In genomic region chr12:132550830-132551229, GRCh38 we compare ENCODE assay signal across 23 cellular contexts. TPM values are rescaled to one million over a fixed set of nuclear protein-coding genes. Genes with fewer than 3 reads are reported as not detected.
"Had no signal": no experiment of that assay in that cellular context is flagged by ENCODE, and none has a peak within 500 bp of the region (broad histone marks: within the 10 kb centered on the region; RNA-seq: fewer than 3 reads in every experiment).

No MANE protein-coding gene starts in this region.

- H3K4me3 ChIP-seq: colonic mucosa, esophagus muscularis mucosa, lung, mucosa of descending colon, right atrium auricular region, tibial nerve, vagina had no signal

- H3K27ac Mint-ChIP-seq: activated CD4-positive, alpha-beta T cell treated with anti-CD3 and anti-CD28 coated beads, Interleukin-2, amount 10 ng/mL, durations not matched to agents 24 days and 14 days; activated CD8-positive, alpha-beta T cell treated with anti-CD3 and anti-CD28 coated beads, Interleukin-2, amount 10 ng/mL, durations not matched to agents 7 days and 5 days; activated naive CD8-positive, alpha-beta T cell treated with anti-CD3 and anti-CD28 coated beads, Interleukin-2, amount 10 ng/mL, durations not matched to agents 7 days and 5 days; naive thymus-derived CD8-positive, alpha-beta T cell; progenitor cell of endocrine pancreas had no signal

- H3K36me3 Mint-ChIP-seq: activated naive CD8-positive, alpha-beta T cell treated with anti-CD3 and anti-CD28 coated beads, Interleukin-2, amount 10 ng/mL, durations not matched to agents 7 days and 5 days had no signal

- H3K36me3 ChIP-seq: colonic mucosa had no signal

- ATAC-seq: activated CD8-positive, alpha-beta T cell treated with anti-CD3 and anti-CD28 coated beads, Interleukin-2, amount 10 ng/mL, durations not matched to agents 7 days and 5 days; mucosa of descending colon; naive thymus-derived CD8-positive, alpha-beta T cell had no signal

- H3K4me1 Mint-ChIP-seq: activated CD4-positive, alpha-beta T cell treated with anti-CD3 and anti-CD28 coated beads, Interleukin-2, amount 10 ng/mL, durations not matched to agents 24 days and 14 days; activated naive CD8-positive, alpha-beta T cell treated with anti-CD3 and anti-CD28 coated beads, Interleukin-2, amount 10 ng/mL, durations not matched to agents 7 days and 5 days had no signal

- H3K9me3 Mint-ChIP-seq: activated CD4-positive, alpha-beta T cell treated with anti-CD3 and anti-CD28 coated beads, Interleukin-2, amount 10 ng/mL, durations not matched to agents 24 days and 14 days; activated naive CD8-positive, alpha-beta T cell treated with anti-CD3 and anti-CD28 coated beads, Interleukin-2, amount 10 ng/mL, durations not matched to agents 7 days and 5 days; brain; naive thymus-derived CD8-positive, alpha-beta T cell had no signal

- H3K27me3 ChIP-seq: colonic mucosa, esophagus muscularis mucosa, right atrium auricular region, tibial nerve, vagina had no signal

- DNase-seq: activated CD4-positive, alpha-beta T cell treated with anti-CD3 and anti-CD28 coated beads, Interleukin-2, amount 10 ng/mL, durations not matched to agents 24 days and 14 days; activated CD4-positive, CD25-positive, alpha-beta regulatory T cell; activated CD8-positive, alpha-beta memory T cell treated with anti-CD3 and anti-CD28 coated beads, Interleukin-2, amount 50 U/mL, for 4 hours; activated CD8-positive, alpha-beta T cell treated with anti-CD3 and anti-CD28 coated beads, Interleukin-2, amount 10 ng/mL, durations not matched to agents 7 days and 5 days; activated gamma-delta T cell treated with Interleukin-2 at 50 U/mL for 16 hours; activated naive CD8-positive, alpha-beta T cell treated with anti-CD3 and anti-CD28 coated beads, Interleukin-2, amount 10 ng/mL, durations not matched to agents 7 days and 5 days; activated T-cell treated with anti-CD3 and anti-CD28 coated beads, Interleukin-2, amount 50 U/mL, for 48 hours; central memory CD4-positive, alpha-beta T cell; colonic mucosa; kidney glomerular epithelial cell; mucosa of descending colon; naive thymus-derived CD8-positive, alpha-beta T cell; occipital lobe; stimulated activated CD4-positive, alpha-beta T cell treated with anti-CD3 and anti-CD28 coated beads, Interleukin-2, amount 100 ng/mL, for 48 hours; stimulated activated naive CD4-positive, alpha-beta T cell had no signal

- H3K4me1 ChIP-seq: colonic mucosa, right atrium auricular region, vagina had no signal

- H3K27me3 Mint-ChIP-seq: activated CD4-positive, alpha-beta T cell treated with anti-CD3 and anti-CD28 coated beads, Interleukin-2, amount 10 ng/mL, durations not matched to agents 24 days and 14 days; activated naive CD8-positive, alpha-beta T cell treated with anti-CD3 and anti-CD28 coated beads, Interleukin-2, amount 10 ng/mL, durations not matched to agents 7 days and 5 days; brain; naive thymus-derived CD8-positive, alpha-beta T cell had no signal

- H3K4me3 Mint-ChIP-seq: activated CD4-positive, alpha-beta T cell treated with anti-CD3 and anti-CD28 coated beads, Interleukin-2, amount 10 ng/mL, durations not matched to agents 24 days and 14 days; activated CD8-positive, alpha-beta T cell treated with anti-CD3 and anti-CD28 coated beads, Interleukin-2, amount 10 ng/mL, durations not matched to agents 7 days and 5 days; activated naive CD8-positive, alpha-beta T cell treated with anti-CD3 and anti-CD28 coated beads, Interleukin-2, amount 10 ng/mL, durations not matched to agents 7 days and 5 days; naive thymus-derived CD8-positive, alpha-beta T cell had no signal

- H3K9me3 ChIP-seq: colonic mucosa, esophagus muscularis mucosa, mucosa of descending colon, right atrium auricular region, tibial nerve, vagina had no signal

- H3K27ac ChIP-seq: colonic mucosa, esophagus muscularis mucosa, right atrium auricular region, tibial nerve, vagina had no signal

RNA-seq across cellular contexts. Expression of gene LRCOL1, which starts 59.6 kb away (rescaled TPM):
- total RNA-seq: activated CD4-positive, alpha-beta T cell treated with anti-CD3 and anti-CD28 coated beads, Interleukin-2, amount 10 ng/mL, durations not matched to agents 24 days and 14 days; activated CD8-positive, alpha-beta T cell treated with anti-CD3 and anti-CD28 coated beads, Interleukin-2, amount 10 ng/mL, durations not matched to agents 7 days and 5 days; activated naive CD8-positive, alpha-beta T cell treated with anti-CD3 and anti-CD28 coated beads, Interleukin-2, amount 10 ng/mL, durations not matched to agents 7 days and 5 days; esophagus muscularis mucosa; mucosa of descending colon; naive thymus-derived CD8-positive, alpha-beta T cell; occipital lobe; progenitor cell of endocrine pancreas; right atrium auricular region; T-helper 2 cell treated with Interferon-gamma antibody and Interleukin-4, amounts not matched to agents 100 ng/mL and 5 ng/mL, for 36 hours; tibial nerve; vagina had no signal
- polyA plus RNA-seq: naive thymus-derived CD8-positive, alpha-beta T cell had no signal
